In the genomic region with DNA sequence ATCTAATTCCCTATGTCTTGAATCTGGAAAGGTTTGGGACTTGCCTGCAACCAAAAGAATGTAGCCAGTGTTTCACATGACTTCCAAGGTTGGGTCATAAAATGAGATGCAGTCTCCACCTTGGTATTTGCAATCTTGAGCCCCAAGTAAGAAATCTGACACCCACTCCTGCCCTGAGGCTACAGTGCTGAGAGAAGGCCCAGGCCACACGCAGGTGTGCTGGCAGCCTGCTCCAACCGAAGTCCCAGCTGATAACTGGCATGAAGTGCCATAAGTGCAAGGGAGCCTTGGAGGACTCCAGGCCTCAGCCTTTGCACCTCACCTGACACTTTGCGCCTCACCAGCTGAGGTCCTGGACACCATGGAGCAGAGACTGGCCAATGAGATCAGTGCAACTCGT, we compare ENCODE assay signal across 1 cellular context.
TF ChIP-seq lines count a peak whose summit lies in the region.

No MANE protein-coding gene starts in this region.

TF ChIP-seq in HCT116, 20 proteins besides CTCF, POLR2A, EP300 and RAD21:
- TF ChIP-seq, protein P1, sequence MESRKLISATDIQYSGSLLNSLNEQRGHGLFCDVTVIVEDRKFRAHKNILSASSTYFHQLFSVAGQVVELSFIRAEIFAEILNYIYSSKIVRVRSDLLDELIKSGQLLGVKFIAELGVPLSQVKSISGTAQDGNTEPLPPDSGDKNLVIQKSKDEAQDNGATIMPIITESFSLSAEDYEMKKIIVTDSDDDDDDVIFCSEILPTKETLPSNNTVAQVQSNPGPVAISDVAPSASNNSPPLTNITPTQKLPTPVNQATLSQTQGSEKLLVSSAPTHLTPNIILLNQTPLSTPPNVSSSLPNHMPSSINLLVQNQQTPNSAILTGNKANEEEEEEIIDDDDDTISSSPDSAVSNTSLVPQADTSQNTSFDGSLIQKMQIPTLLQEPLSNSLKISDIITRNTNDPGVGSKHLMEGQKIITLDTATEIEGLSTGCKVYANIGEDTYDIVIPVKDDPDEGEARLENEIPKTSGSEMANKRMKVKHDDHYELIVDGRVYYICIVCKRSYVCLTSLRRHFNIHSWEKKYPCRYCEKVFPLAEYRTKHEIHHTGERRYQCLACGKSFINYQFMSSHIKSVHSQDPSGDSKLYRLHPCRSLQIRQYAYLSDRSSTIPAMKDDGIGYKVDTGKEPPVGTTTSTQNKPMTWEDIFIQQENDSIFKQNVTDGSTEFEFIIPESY (IDR thresholded peaks at IDR 0.05; ENCODE audit: extremely low read depth, insufficient replicate concordance, low read length) = no peak
- TF ChIP-seq EZH2phosphoT487 (IDR thresholded peaks at IDR 0.05; ENCODE audit: borderline replicate concordance) = no peak
- TF ChIP-seq JUND (IDR thresholded peaks at IDR 0.05) = no peak
- TF ChIP-seq ZFX (IDR thresholded peaks at IDR 0.05) = no peak
- no peak for TF ChIP-seq FOSL1 (IDR thresholded peaks at IDR 0.05; ENCODE audit: low read depth)
- TF ChIP-seq CEBPB (IDR thresholded peaks at IDR 0.05; ENCODE audit: low read depth) = no peak
- no peak for TF ChIP-seq EZH2 (IDR thresholded peaks at IDR 0.05)
- no peak for TF ChIP-seq SIN3A (IDR thresholded peaks at IDR 0.05; ENCODE audit: low read depth)
- TF ChIP-seq ELF1 (IDR thresholded peaks at IDR 0.05; ENCODE audit: borderline replicate concordance, low read depth) = no peak
- no peak for TF ChIP-seq SP1 (IDR thresholded peaks at IDR 0.05; ENCODE audit: low read depth)
- TF ChIP-seq EGR1 (IDR thresholded peaks at IDR 0.05; ENCODE audit: low read depth) = no peak
- no peak for TF ChIP-seq SRF (IDR thresholded peaks at IDR 0.05; ENCODE audit: low read depth)
- TF ChIP-seq, protein P2, sequence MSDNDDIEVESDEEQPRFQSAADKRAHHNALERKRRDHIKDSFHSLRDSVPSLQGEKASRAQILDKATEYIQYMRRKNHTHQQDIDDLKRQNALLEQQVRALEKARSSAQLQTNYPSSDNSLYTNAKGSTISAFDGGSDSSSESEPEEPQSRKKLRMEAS (IDR thresholded peaks at IDR 0.05) = no peak
- no peak for TF ChIP-seq YY1 (IDR thresholded peaks at IDR 0.05; ENCODE audit: extremely low read depth, insufficient replicate concordance, low read depth, low read length)
- TF ChIP-seq, protein P3, sequence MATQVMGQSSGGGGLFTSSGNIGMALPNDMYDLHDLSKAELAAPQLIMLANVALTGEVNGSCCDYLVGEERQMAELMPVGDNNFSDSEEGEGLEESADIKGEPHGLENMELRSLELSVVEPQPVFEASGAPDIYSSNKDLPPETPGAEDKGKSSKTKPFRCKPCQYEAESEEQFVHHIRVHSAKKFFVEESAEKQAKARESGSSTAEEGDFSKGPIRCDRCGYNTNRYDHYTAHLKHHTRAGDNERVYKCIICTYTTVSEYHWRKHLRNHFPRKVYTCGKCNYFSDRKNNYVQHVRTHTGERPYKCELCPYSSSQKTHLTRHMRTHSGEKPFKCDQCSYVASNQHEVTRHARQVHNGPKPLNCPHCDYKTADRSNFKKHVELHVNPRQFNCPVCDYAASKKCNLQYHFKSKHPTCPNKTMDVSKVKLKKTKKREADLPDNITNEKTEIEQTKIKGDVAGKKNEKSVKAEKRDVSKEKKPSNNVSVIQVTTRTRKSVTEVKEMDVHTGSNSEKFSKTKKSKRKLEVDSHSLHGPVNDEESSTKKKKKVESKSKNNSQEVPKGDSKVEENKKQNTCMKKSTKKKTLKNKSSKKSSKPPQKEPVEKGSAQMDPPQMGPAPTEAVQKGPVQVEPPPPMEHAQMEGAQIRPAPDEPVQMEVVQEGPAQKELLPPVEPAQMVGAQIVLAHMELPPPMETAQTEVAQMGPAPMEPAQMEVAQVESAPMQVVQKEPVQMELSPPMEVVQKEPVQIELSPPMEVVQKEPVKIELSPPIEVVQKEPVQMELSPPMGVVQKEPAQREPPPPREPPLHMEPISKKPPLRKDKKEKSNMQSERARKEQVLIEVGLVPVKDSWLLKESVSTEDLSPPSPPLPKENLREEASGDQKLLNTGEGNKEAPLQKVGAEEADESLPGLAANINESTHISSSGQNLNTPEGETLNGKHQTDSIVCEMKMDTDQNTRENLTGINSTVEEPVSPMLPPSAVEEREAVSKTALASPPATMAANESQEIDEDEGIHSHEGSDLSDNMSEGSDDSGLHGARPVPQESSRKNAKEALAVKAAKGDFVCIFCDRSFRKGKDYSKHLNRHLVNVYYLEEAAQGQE (IDR thresholded peaks at IDR 0.05; ENCODE audit: low read depth) = no peak
- TF ChIP-seq CBX3 (IDR thresholded peaks at IDR 0.05; ENCODE audit: low read depth) = no peak
- TF ChIP-seq ZNF274 (IDR thresholded peaks at IDR 0.05; ENCODE audit: low read depth, low read length) = no peak
- TF ChIP-seq, protein P4, sequence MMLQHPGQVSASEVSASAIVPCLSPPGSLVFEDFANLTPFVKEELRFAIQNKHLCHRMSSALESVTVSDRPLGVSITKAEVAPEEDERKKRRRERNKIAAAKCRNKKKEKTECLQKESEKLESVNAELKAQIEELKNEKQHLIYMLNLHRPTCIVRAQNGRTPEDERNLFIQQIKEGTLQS (IDR thresholded peaks at IDR 0.05) = no peak
TF ChIP-seq in HCT116: peak in this region for 0.
